ENCODE assay signal across 13 cellular contexts in the genomic region with DNA sequence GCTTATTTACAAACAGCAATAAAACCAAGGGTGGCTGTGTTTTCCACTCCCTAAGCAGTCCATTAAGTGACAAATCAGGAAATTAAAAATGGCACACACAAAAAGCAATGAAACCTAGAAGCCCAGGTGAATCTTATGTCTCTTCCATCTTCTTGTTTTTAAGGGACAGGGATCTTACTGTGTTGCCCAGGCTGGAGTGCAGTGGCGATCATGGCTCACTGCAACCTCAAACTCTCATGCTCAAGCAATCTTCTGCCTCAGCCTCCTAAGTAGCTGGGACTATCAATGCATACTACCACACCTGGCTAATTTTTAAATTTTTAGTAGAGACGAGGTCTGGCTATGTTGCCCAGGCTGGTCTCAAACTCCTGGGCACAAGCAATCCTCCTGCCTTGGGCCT. TPM values are rescaled to one million over a fixed set of nuclear protein-coding genes. Genes with fewer than 3 reads are reported as not detected.
DNase-seq lines count a peak whose midpoint lies in the region; ATAC-seq and TF ChIP-seq lines count a peak whose summit lies in the region.
"Had no signal": no experiment of that assay in that cellular context is flagged by ENCODE, and none has a peak within 500 bp of the region (broad histone marks: within the 10 kb centered on the region; RNA-seq: fewer than 3 reads in every experiment).

No MANE protein-coding gene starts in this region.

- ATAC-seq in activated CD4-positive, alpha-beta T cell treated with anti-CD3 and anti-CD28 coated beads for 36 hours, result no peak
- ATAC-seq in GM21717 (IDR thresholded peaks at IDR 0.05; ENCODE audit: unreplicated experiment), result no peak

- no peak for TF ChIP-seq CTCF in fibroblast of villous mesenchyme (IDR thresholded peaks at IDR 0.05; ENCODE audit: insufficient read depth, low read depth, low read length)
- no peak for TF ChIP-seq CTCF in stomach (IDR thresholded peaks at IDR 0.05)

- H3K9ac ChIP-seq in SK-N-MC (ENCODE audit: insufficient read length), result no peak overlapping the region

- no peak for DNase-seq in activated CD4-positive, alpha-beta T cell treated with anti-CD3 and anti-CD28 coated beads for 36 hours
- no peak for DNase-seq in activated CD4-positive, alpha-beta T cell treated with anti-CD3 and anti-CD28 coated beads, Interleukin-2, amount 50 U/mL, for 1 hour
- DNase-seq in SK-N-MC (ENCODE audit: low read depth, low spot score) (no peak), fibroblast of villous mesenchyme (ENCODE audit: low read depth) (no peak), stomach (no peak), NCI-H2227 (lab: John Stamatoyannopoulos, UW; ENCODE audit: unreplicated experiment) (no peak), HK-2 (ENCODE audit: unreplicated experiment) (no peak)
- DNase-seq: effector memory CD8-positive, alpha-beta T cell; GDM1; NCI-H1694; posterior cingulate gyrus had no signal

- peaks cover 32 to 85% (median 49%) of the 10 kb centered on the region in 4 donors for H3K4me1 ChIP-seq in stomach

- POLR2A ChIA-PET in activated CD4-positive, alpha-beta T cell treated with anti-CD3 and anti-CD28 coated beads for 36 hours (lab: Charles Lee), result interaction anchor here (0.7 kb wide), 1 partner anchor 28 kb away, joined by 3 read pairs; no protein-coding TSS in a partner anchor

- peak overlapping the region; percentile 70 for H3K27ac Mint-ChIP-seq in activated CD4-positive, alpha-beta T cell treated with anti-CD3 and anti-CD28 coated beads for 36 hours
- H3K27ac Mint-ChIP-seq: activated T-helper 17 cell treated with anti-CD3 and anti-CD28 coated beads, Interleukin-2, amount 50 U/mL, for 72 hours; effector memory CD8-positive, alpha-beta T cell had no signal

- no peak overlapping the region for H3K4me3 Mint-ChIP-seq in activated CD4-positive, alpha-beta T cell treated with anti-CD3 and anti-CD28 coated beads for 36 hours
- H3K4me3 Mint-ChIP-seq: activated T-helper 17 cell treated with anti-CD3 and anti-CD28 coated beads, Interleukin-2, amount 50 U/mL, for 72 hours; effector memory CD8-positive, alpha-beta T cell had no signal

- H3K36me3 ChIP-seq in SK-N-MC (ENCODE audit: insufficient read depth, low read length), result peaks cover 17% of the 10 kb centered on the region
- peaks cover 7 to 34% (median 27%) of the 10 kb centered on the region in 4 donors for H3K36me3 ChIP-seq in stomach

- H3K4me1 Mint-ChIP-seq in activated CD4-positive, alpha-beta T cell treated with anti-CD3 and anti-CD28 coated beads for 36 hours, result peaks cover 49% of the 10 kb centered on the region

- peak overlapping the region; percentile 85 for H3K4me3 ChIP-seq in SK-N-MC
- peak overlapping the region; percentile 91 for H3K4me3 ChIP-seq in fibroblast of villous mesenchyme (ENCODE audit: low read depth, low read length)
- H3K4me3 ChIP-seq in stomach, result peak overlapping the region; percentile 40 to 45 (median 42)

- WGBS in stomach, 5 donors, result 95 to 99% (median 96%) methylated on average over 2 of the region's 2 CpGs

- no peak for TF ChIP-seq POLR2A in stomach (IDR thresholded peaks at IDR 0.05)

- H3K27me3 ChIP-seq in stomach, result no peaks in the 10 kb centered on the region

- CTCF ChIA-PET in activated CD4-positive, alpha-beta T cell treated with anti-CD3 and anti-CD28 coated beads for 36 hours (lab: Charles Lee), result interaction anchor here (1.3 kb wide), 1 partner anchor 87 kb away, joined by 3 read pairs; no protein-coding TSS in a partner anchor

- peaks cover 31% of the 10 kb centered on the region for H3K36me3 Mint-ChIP-seq in activated CD4-positive, alpha-beta T cell treated with anti-CD3 and anti-CD28 coated beads for 36 hours (ENCODE audit: low read depth)

- no peaks in the 10 kb centered on the region for H3K9me3 ChIP-seq in SK-N-MC (ENCODE audit: low read depth, low read length)
- H3K9me3 ChIP-seq in stomach, result no peaks in the 10 kb centered on the region

- H3K27me3 Mint-ChIP-seq in activated CD4-positive, alpha-beta T cell treated with anti-CD3 and anti-CD28 coated beads for 36 hours, result no peaks in the 10 kb centered on the region
- H3K27me3 Mint-ChIP-seq: activated T-helper 17 cell treated with anti-CD3 and anti-CD28 coated beads, Interleukin-2, amount 50 U/mL, for 72 hours; effector memory CD8-positive, alpha-beta T cell had no signal

- TF ChIP-seq EP300 in stomach (IDR thresholded peaks at IDR 0.05), result no peak

- intact Hi-C loops in activated CD4-positive, alpha-beta T cell treated with anti-CD3 and anti-CD28 coated beads for 36 hours (cut with DNase I, micrococcal nuclease), result no loop called here
- intact Hi-C loops in stomach (cut with DNase I; ENCODE audit: low total_unique reads), result no loop called here

- H3K27ac ChIP-seq in SK-N-MC (no peak overlapping the region), stomach (peak overlapping the region in 3 of 5 donors; percentile 77 to 86 (median 82))

- H3K9me3 Mint-ChIP-seq in activated CD4-positive, alpha-beta T cell treated with anti-CD3 and anti-CD28 coated beads for 36 hours (ENCODE audit: low read depth), result no peaks in the 10 kb centered on the region
- H3K9me3 Mint-ChIP-seq: activated T-helper 17 cell treated with anti-CD3 and anti-CD28 coated beads, Interleukin-2, amount 50 U/mL, for 72 hours; effector memory CD8-positive, alpha-beta T cell had no signal

RNA-seq across cellular contexts. Expression of a gene that starts 52.4 kb away (rescaled TPM):
- total RNA-seq in activated CD4-positive, alpha-beta T cell treated with anti-CD3 and anti-CD28 coated beads for 36 hours, result 10 to 100 TPM; 49.4 to 64.4 TPM
- total RNA-seq in fibroblast of villous mesenchyme, result 29.6 and 40.2 TPM in 2 replicates
- 100 to 1,000 TPM in 1 of 5 donors, 10 to 100 TPM in 2, 1 to 10 TPM in 2; 3.2 to 114 (median 24.1) TPM for total RNA-seq in stomach
- polyA plus RNA-seq in stomach, result 10 to 100 TPM; 20.7 to 52.6 (median 23.8) TPM
